Comparison of ENCODE assay signal across 17 cellular contexts in the genomic region with DNA sequence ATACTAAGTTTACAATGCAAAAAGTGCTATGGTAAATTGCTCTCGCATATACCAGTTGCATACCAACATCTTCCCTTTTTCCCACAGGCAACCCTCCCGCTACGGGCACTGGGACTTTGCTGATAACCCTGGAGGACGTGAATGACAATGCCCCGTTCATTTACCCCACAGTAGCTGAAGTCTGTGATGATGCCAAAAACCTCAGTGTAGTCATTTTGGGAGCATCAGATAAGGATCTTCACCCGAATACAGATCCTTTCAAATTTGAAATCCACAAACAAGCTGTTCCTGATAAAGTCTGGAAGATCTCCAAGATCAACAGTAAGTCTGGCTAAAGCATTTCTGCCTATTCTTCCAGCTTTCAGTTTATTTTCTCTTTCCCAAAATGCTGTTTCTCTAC. TPM values are rescaled to one million over a fixed set of nuclear protein-coding genes. Genes with fewer than 3 reads are reported as not detected.
A peak's percentile ranks its signal among the peaks of the same experiment; 100 is the strongest.
DNase-seq lines count a peak whose midpoint lies in the region; TF ChIP-seq lines count a peak whose summit lies in the region.
"Had no signal": no experiment of that assay in that cellular context is flagged by ENCODE, and none has a peak within 500 bp of the region (broad histone marks: within the 10 kb centered on the region; RNA-seq: fewer than 3 reads in every experiment).

No MANE protein-coding gene starts in this region.

- no peaks in the 10 kb centered on the region for H3K79me2 ChIP-seq in osteoblast (ENCODE audit: insufficient read depth, low read length)

- H3K27me3 ChIP-seq in SJCRH30 (no peaks in the 10 kb centered on the region), osteoblast (ENCODE audit: insufficient read depth, low read length) (peaks cover 6% of the 10 kb centered on the region)
- H3K27me3 ChIP-seq: gastroesophageal sphincter, left lung had no signal

- TF ChIP-seq CTCF in fibroblast of pulmonary artery (IDR thresholded peaks at IDR 0.05; ENCODE audit: low read length, missing control alignments), result no peak
- no peak for TF ChIP-seq CTCF in osteoblast (IDR thresholded peaks at IDR 0.05; ENCODE audit: extremely low read depth, low read depth, low read length)

- DNase-seq in Ammon's horn (ENCODE audit: low spot score) (peak; percentile 64), SJCRH30 (peak; percentile 14 to 48), fibroblast of pulmonary artery (ENCODE audit: low read depth) (peak; percentile 45), osteoblast (ENCODE audit: insufficient read length, low spot score, missing footprints) (peak; percentile 87), MV-4-11 (lab: John Stamatoyannopoulos, UW) (no peak), H4 (ENCODE audit: low spot score) (no peak), cerebellar cortex (ENCODE audit: low spot score) (no peak)
- DNase-seq in stimulated activated CD4-positive, alpha-beta T cell treated with anti-CD3 and anti-CD28 coated beads, Interleukin-12 subunit alpha, Interleukin-12 subunit beta, amount 100 ng/mL, for 4 hours, result no peak
- DNase-seq: activated CD4-positive, alpha-beta T cell treated with anti-CD3 and anti-CD28 coated beads, Interleukin-2, amount 50 U/mL, for 4 hours; activated effector memory CD4-positive, alpha-beta T cell treated with anti-CD3 and anti-CD28 coated beads, Interleukin-2, amount 50 U/mL, for 16 hours; CD4-positive, alpha-beta memory T cell; cerebellar nuclear complex; left lung; NCI-H2171 treated with DMSO at 0.1 percent for 48 hours; occipital lobe; stimulated activated naive B cell treated with anti-CD40 and anti-IgM and Interleukin-4, amounts not matched to agents 10 μg/mL and 1 μg/mL and 100 μg/mL, for 72 hours had no signal

- H3K4me1 ChIP-seq in SJCRH30 (peaks cover 4% of the 10 kb centered on the region; the same call in 1 of the 2 replicates), osteoblast (ENCODE audit: insufficient read depth, low read length) (peaks cover 2% of the 10 kb centered on the region)

- H3K36me3 ChIP-seq in SJCRH30 (no peaks in the 10 kb centered on the region), osteoblast (ENCODE audit: insufficient read depth, low read length) (no peaks in the 10 kb centered on the region)
- H3K36me3 ChIP-seq: gastroesophageal sphincter, left lung had no signal

- no peak overlapping the region for H2AFZ ChIP-seq in osteoblast (ENCODE audit: low read length)

- H3K4me2 ChIP-seq in osteoblast (ENCODE audit: insufficient read depth, low read length), result peak overlapping the region; percentile 54

- no peak overlapping the region for H3K4me3 ChIP-seq in SJCRH30
- H3K4me3 ChIP-seq in fibroblast of pulmonary artery (replicated peaks; ENCODE audit: low read depth, low read length), result no peak overlapping the region
- no peak overlapping the region for H3K4me3 ChIP-seq in osteoblast (ENCODE audit: insufficient read depth, low read length)
- H3K4me3 ChIP-seq: gastroesophageal sphincter, left lung had no signal

- H3K27ac ChIP-seq in SJCRH30 (no peak overlapping the region), osteoblast (ENCODE audit: low read depth, low read length) (no peak overlapping the region)
- H3K27ac ChIP-seq: gastroesophageal sphincter, left lung had no signal

- no peaks in the 10 kb centered on the region for H4K20me1 ChIP-seq in osteoblast (ENCODE audit: insufficient read depth, low read length)

- H3K9me3 ChIP-seq in SJCRH30 (replicated peaks), result no peaks in the 10 kb centered on the region
- H3K9me3 ChIP-seq in osteoblast (ENCODE audit: low read depth, low read length), result no peaks in the 10 kb centered on the region
- H3K9me3 ChIP-seq: gastroesophageal sphincter, left lung had no signal

RNA-seq across cellular contexts. Expression of gene HSBP1, which starts 27.9 kb away (rescaled TPM):
- 198 and 204 TPM in 2 replicates for total RNA-seq in SJCRH30 (2014; rRNA removed; shearing (Covaris generic))
- 18.8 and 25.0 TPM in 2 replicates for total RNA-seq in osteoblast
- total RNA-seq in H4 (2014; rRNA removed; shearing (Covaris generic)), result 25.5 and 30.7 TPM in 2 replicates

Comparison
In these comparisons a context has a peak if more than half of its experiments do, and no peak if none do; other contexts are left out.
1. DNase-seq: peak in Ammon's horn (single experiment), SJCRH30 (2 of 2), fibroblast of pulmonary artery (single experiment) and osteoblast (single experiment); none in MV-4-11 (single experiment), H4 (single experiment), stimulated activated CD4-positive, alpha-beta T cell treated with anti-CD3 and anti-CD28 coated beads, Interleukin-12 subunit alpha, Interleukin-12 subunit beta, amount 100 ng/mL, for 4 hours (single experiment) and cerebellar cortex (single experiment).